1 cellular context compared by ENCODE assay signal in the genomic region with DNA sequence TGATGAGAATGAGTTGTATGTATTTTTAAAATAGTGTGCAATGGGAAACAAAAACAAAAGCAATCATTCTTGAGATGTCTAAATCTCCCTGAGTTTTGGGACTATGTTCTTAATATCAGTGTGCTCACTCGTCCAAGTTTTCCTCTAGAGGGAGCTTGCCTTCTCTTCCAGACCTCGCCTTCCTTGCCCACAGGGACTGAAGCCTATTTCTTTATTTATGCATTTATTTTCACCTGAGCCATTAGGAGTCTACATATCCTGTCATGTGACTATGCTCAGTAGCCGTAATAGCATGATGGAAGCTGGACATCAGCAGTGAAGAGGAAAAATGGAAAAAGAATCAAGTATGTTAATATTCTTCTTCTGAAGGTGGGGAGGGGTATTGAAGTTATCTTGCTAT.
TF ChIP-seq lines count a peak whose summit lies in the region.

No MANE protein-coding gene starts in this region.

TF ChIP-seq in GM23338, 12 proteins besides CTCF, POLR2A, EP300 and RAD21 (continued from another document):
- TF ChIP-seq NANOG (IDR thresholded peaks at IDR 0.05; ENCODE audit: borderline replicate concordance) (no peak), EZH2phosphoT487 (IDR thresholded peaks at IDR 0.05; ENCODE audit: unreplicated experiment) (no peak), EZH2 (IDR thresholded peaks at IDR 0.05; ENCODE audit: low read depth, unreplicated experiment) (no peak), ZNF331 (CRISPR knock-in tag; IDR thresholded peaks at IDR 0.05; ENCODE audit: low read depth) (no peak), CREB1 (CRISPR knock-in tag; IDR thresholded peaks at IDR 0.05; ENCODE audit: low read depth) (no peak), STAT1 (IDR thresholded peaks at IDR 0.05; ENCODE audit: unreplicated experiment) (no peak)
- TF ChIP-seq, protein P1, sequence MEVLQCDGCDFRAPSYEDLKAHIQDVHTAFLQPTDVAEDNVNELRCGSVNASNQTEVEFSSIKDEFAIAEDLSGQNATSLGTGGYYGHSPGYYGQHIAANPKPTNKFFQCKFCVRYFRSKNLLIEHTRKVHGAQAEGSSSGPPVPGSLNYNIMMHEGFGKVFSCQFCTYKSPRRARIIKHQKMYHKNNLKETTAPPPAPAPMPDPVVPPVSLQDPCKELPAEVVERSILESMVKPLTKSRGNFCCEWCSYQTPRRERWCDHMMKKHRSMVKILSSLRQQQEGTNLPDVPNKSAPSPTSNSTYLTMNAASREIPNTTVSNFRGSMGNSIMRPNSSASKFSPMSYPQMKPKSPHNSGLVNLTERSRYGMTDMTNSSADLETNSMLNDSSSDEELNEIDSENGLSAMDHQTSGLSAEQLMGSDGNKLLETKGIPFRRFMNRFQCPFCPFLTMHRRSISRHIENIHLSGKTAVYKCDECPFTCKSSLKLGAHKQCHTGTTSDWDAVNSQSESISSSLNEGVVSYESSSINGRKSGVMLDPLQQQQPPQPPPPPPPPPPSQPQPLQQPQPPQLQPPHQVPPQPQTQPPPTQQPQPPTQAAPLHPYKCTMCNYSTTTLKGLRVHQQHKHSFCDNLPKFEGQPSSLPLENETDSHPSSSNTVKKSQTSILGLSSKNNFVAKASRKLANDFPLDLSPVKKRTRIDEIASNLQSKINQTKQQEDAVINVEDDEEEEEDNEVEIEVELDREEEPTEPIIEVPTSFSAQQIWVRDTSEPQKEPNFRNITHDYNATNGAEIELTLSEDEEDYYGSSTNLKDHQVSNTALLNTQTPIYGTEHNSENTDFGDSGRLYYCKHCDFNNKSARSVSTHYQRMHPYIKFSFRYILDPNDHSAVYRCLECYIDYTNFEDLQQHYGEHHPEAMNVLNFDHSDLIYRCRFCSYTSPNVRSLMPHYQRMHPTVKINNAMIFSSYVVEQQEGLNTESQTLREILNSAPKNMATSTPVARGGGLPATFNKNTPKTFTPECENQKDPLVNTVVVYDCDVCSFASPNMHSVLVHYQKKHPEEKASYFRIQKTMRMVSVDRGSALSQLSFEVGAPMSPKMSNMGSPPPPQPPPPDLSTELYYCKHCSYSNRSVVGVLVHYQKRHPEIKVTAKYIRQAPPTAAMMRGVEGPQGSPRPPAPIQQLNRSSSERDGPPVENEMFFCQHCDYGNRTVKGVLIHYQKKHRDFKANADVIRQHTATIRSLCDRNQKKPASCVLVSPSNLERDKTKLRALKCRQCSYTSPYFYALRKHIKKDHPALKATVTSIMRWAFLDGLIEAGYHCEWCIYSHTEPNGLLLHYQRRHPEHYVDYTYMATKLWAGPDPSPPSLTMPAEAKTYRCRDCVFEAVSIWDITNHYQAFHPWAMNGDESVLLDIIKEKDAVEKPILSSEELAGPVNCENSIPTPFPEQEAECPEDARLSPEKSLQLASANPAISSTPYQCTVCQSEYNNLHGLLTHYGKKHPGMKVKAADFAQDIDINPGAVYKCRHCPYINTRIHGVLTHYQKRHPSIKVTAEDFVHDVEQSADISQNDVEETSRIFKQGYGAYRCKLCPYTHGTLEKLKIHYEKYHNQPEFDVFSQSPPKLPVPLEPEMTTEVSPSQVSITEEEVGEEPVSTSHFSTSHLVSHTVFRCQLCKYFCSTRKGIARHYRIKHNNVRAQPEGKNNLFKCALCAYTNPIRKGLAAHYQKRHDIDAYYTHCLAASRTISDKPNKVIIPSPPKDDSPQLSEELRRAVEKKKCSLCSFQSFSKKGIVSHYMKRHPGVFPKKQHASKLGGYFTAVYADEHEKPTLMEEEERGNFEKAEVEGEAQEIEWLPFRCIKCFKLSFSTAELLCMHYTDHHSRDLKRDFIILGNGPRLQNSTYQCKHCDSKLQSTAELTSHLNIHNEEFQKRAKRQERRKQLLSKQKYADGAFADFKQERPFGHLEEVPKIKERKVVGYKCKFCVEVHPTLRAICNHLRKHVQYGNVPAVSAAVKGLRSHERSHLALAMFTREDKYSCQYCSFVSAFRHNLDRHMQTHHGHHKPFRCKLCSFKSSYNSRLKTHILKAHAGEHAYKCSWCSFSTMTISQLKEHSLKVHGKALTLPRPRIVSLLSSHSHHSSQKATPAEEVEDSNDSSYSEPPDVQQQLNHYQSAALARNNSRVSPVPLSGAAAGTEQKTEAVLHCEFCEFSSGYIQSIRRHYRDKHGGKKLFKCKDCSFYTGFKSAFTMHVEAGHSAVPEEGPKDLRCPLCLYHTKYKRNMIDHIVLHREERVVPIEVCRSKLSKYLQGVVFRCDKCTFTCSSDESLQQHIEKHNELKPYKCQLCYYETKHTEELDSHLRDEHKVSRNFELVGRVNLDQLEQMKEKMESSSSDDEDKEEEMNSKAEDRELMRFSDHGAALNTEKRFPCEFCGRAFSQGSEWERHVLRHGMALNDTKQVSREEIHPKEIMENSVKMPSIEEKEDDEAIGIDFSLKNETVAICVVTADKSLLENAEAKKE (CRISPR knock-in tag; IDR thresholded peaks at IDR 0.05): no peak
